25 cellular contexts compared by ENCODE assay signal in the genomic region with DNA sequence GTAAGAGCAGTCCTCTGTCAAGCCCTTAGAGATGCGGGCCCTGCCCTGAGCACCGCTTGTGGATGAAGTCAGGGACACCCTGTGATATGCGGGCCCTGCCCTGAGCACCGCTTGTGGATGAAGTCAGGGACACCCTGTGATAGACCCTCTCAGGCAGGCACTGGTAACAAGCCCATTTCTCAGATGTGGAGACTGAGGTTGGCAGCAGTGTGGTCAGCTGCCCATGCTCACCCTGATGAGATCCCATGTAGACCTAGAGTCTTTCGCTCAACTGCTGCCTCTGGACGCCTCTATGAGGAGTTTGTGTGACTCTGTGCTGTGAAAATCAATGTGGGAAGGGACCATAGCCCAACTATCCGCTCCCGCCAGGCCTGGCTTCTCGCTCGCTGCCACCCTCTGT.
"Had no signal": no experiment of that assay in that cellular context is flagged by ENCODE, and none has a peak within 500 bp of the region (broad histone marks: within the 10 kb centered on the region; RNA-seq: fewer than 3 reads in every experiment).

No MANE protein-coding gene starts in this region.

- H3K4me1 ChIP-seq: colonic mucosa had no signal

- ATAC-seq: effector memory CD8-positive, alpha-beta T cell; esophagus mucosa; gastrocnemius medialis; heart right ventricle; left cardiac atrium; left lung; left ventricle myocardium superior; lower lobe of right lung; mucosa of descending colon had no signal

- FAIRE-seq: endometrium, islet of Langerhans, keratinocyte had no signal

- H3K4me3 ChIP-seq: colonic mucosa, esophagus squamous epithelium, gastrocnemius medialis, heart right ventricle, left lung, lower lobe of right lung, mucosa of descending colon had no signal

- H3K27me3 ChIP-seq: colonic mucosa had no signal

- H3K36me3 ChIP-seq: colonic mucosa, esophagus squamous epithelium, gastrocnemius medialis, left lung, lower lobe of right lung had no signal

- H3K9me3 ChIP-seq: colonic mucosa, esophagus squamous epithelium, gastrocnemius medialis, heart right ventricle, left lung, lower lobe of right lung, mucosa of descending colon had no signal

- DNase-seq: colonic mucosa; cortex of kidney; effector CD8-positive, alpha-beta T cell; effector memory CD8-positive, alpha-beta T cell; endodermal cell; erythroblast; esophagus squamous epithelium; foreskin fibroblast; foreskin melanocyte; gastrocnemius medialis; glutamatergic neuron; head of caudate nucleus; heart right ventricle; hippocampal formation; left cardiac atrium; left ventricle myocardium superior; lower lobe of right lung; mesenchymal stem cell; mucosa of descending colon had no signal

- H3K27ac ChIP-seq: colonic mucosa, epithelial cell of prostate, esophagus squamous epithelium, gastrocnemius medialis, heart right ventricle, left lung, lower lobe of right lung had no signal
